Comparison of ENCODE assay signal across 27 cellular contexts in the genomic region with DNA sequence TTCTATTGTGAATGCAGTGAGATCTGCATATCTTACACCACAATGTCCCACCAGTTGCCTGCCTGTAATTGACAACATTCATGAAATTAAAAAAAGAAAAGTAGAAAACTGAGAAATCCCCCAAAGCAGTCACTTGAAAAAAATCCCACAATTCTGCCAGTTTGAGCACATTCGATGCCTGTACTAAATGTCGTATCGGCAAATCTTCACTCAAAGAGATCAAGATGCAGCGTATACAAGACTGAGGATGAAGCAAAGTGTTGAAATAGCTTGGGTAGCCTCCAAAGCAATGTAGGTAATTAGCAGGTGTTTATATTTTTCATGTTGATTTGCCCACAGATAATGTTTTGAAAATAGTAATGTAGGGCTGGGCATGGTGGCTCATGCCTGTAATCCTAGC.
"Had no signal": no experiment of that assay in that cellular context is flagged by ENCODE, and none has a peak within 500 bp of the region (broad histone marks: within the 10 kb centered on the region; RNA-seq: fewer than 3 reads in every experiment).

No MANE protein-coding gene starts in this region.

- ATAC-seq: esophagus mucosa; gastrocnemius medialis; left ventricle myocardium superior; lower lobe of right lung; naive thymus-derived CD4-positive, alpha-beta T cell; psoas muscle; right cardiac atrium; stimulated activated memory B cell treated with anti-CD40 and anti-IgM and Interleukin-4, amounts not matched to agents 10 μg/mL and 1 μg/mL and 100 μg/mL, for 72 hours; stimulated activated naive CD8-positive, alpha-beta T cell treated with anti-CD3 and anti-CD28 coated beads, Interleukin-15, Interleukin-2, amounts not matched to agents 100 U/mL and 50 U/mL, for 24 hours had no signal

- H3K4me1 ChIP-seq: gastrocnemius medialis, lower lobe of right lung, neural progenitor cell, psoas muscle, testis had no signal

- H3K4me3 Mint-ChIP-seq: dendritic cell treated with granulocyte-macrophage colony-stimulating factor and Interleukin-4, amounts not matched to agents 40 ng/mL and 50 ng/mL, for 4 days; endodermal cell; naive thymus-derived CD4-positive, alpha-beta T cell; nephron; neural progenitor cell; stimulated activated memory B cell treated with anti-CD40 and anti-IgM and Interleukin-4, amounts not matched to agents 10 μg/mL and 1 μg/mL and 100 μg/mL, for 72 hours; type B pancreatic cell had no signal

- H3K9me3 ChIP-seq: gastrocnemius medialis, lower lobe of right lung, psoas muscle, spleen, testis, tibial artery had no signal

- H2AFZ ChIP-seq: neural progenitor cell had no signal

- H3K36me3 Mint-ChIP-seq: naive thymus-derived CD4-positive, alpha-beta T cell; neural progenitor cell; stimulated activated memory B cell treated with anti-CD40 and anti-IgM and Interleukin-4, amounts not matched to agents 10 μg/mL and 1 μg/mL and 100 μg/mL, for 72 hours; type B pancreatic cell had no signal

- H3K4me1 Mint-ChIP-seq: neural progenitor cell had no signal

- H3K27ac Mint-ChIP-seq: endodermal cell; naive thymus-derived CD4-positive, alpha-beta T cell; nephron; neural progenitor cell; stimulated activated memory B cell treated with anti-CD40 and anti-IgM and Interleukin-4, amounts not matched to agents 10 μg/mL and 1 μg/mL and 100 μg/mL, for 72 hours; type B pancreatic cell had no signal

- H3K4me2 ChIP-seq: neural progenitor cell had no signal

- DNase-seq: effector CD8-positive, alpha-beta T cell; endodermal cell; foreskin fibroblast; gastrocnemius medialis; head of caudate nucleus; left ventricle myocardium superior; lower lobe of right lung; mesenchymal stem cell; midbrain; naive thymus-derived CD4-positive, alpha-beta T cell; psoas muscle; right cardiac atrium; spleen; stimulated activated CD4-positive, alpha-beta T cell treated with anti-CD3 and anti-CD28 coated beads, Interleukin-4, amount 100 ng/mL, for 4 hours; stimulated activated naive CD8-positive, alpha-beta T cell treated with anti-CD3 and anti-CD28 coated beads, Interleukin-15, Interleukin-2, amounts not matched to agents 100 U/mL and 50 U/mL, for 24 hours; substantia nigra; testis; tibial artery had no signal

- H3K9me3 Mint-ChIP-seq: endodermal cell; naive thymus-derived CD4-positive, alpha-beta T cell; nephron; neural progenitor cell; stimulated activated memory B cell treated with anti-CD40 and anti-IgM and Interleukin-4, amounts not matched to agents 10 μg/mL and 1 μg/mL and 100 μg/mL, for 72 hours; type B pancreatic cell had no signal

- H3K9ac ChIP-seq: neural progenitor cell had no signal

- H3K27me3 Mint-ChIP-seq: dendritic cell treated with granulocyte-macrophage colony-stimulating factor and Interleukin-4, amounts not matched to agents 40 ng/mL and 50 ng/mL, for 4 days; stimulated activated memory B cell treated with anti-CD40 and anti-IgM and Interleukin-4, amounts not matched to agents 10 μg/mL and 1 μg/mL and 100 μg/mL, for 72 hours had no signal

- H3K27ac ChIP-seq: epithelial cell of prostate, gastrocnemius medialis, lower lobe of right lung, neural progenitor cell, psoas muscle, skin epidermis, spleen, testis had no signal

- FAIRE-seq: keratinocyte had no signal

- H3K27me3 ChIP-seq: gastrocnemius medialis, neural progenitor cell, spleen, testis, tibial artery had no signal

- H3K4me3 ChIP-seq: gastrocnemius medialis, lower lobe of right lung, neural progenitor cell, psoas muscle, skin epidermis, spleen, testis, tibial artery had no signal

- H3K36me3 ChIP-seq: gastrocnemius medialis, lower lobe of right lung, neural progenitor cell, spleen, tibial artery had no signal
